Comparison of ENCODE assay signal across 28 cellular contexts in genomic region chr1:2055911-2056575, GRCh38. TPM values are rescaled to one million over a fixed set of nuclear protein-coding genes. Genes with fewer than 3 reads are reported as not detected.
"Had no signal": no experiment of that assay in that cellular context is flagged by ENCODE, and none has a peak within 500 bp of the region (broad histone marks: within the 10 kb centered on the region; RNA-seq: fewer than 3 reads in every experiment).

No MANE protein-coding gene starts in this region.

- H3K27me3 ChIP-seq: adrenal gland, breast epithelium, colonic mucosa, ovary, right atrium auricular region, thyroid gland had no signal

- H3K9me3 ChIP-seq: adrenal gland, breast epithelium, colonic mucosa, heart right ventricle, neutrophil, ovary, prostate gland, right atrium auricular region, thyroid gland had no signal

- H3K4me3 ChIP-seq: adrenal gland, breast epithelium, colonic mucosa, dorsolateral prefrontal cortex, heart right ventricle, ovary, prostate gland, right atrium auricular region, thyroid gland had no signal

- H3K27ac ChIP-seq: adrenal gland, breast epithelium, colonic mucosa, dorsolateral prefrontal cortex, epithelial cell of prostate, heart right ventricle, neutrophil, ovary, prostate gland, right atrium auricular region had no signal

- DNase-seq: activated CD4-positive, alpha-beta T cell treated with anti-CD3 and anti-CD28 coated beads for 4 hours; activated CD4-positive, alpha-beta T cell treated with anti-CD3 and anti-CD28 coated beads, Interleukin-2, amount 50 U/mL, for 48 hours; activated CD8-positive, alpha-beta memory T cell treated with anti-CD3 and anti-CD28 coated beads, Interleukin-2, amount 50 U/mL, for 48 hours; activated naive CD4-positive, alpha-beta T cell; activated T-cell treated with anti-CD3 and anti-CD28 coated beads, Interleukin-2, amount 50 U/mL, for 4 hours; adrenal gland; colonic mucosa; dorsolateral prefrontal cortex; islet precursor cell; left colon; ovary; stimulated activated CD4-positive, alpha-beta T cell treated with anti-CD3 and anti-CD28 coated beads, Interleukin-4, amount 100 ng/mL, for 24 hours; stimulated activated naive CD4-positive, alpha-beta T cell treated with Interleukin-2 at 50 U/mL for 16 hours; substantia nigra; thyroid gland had no signal

- H3K4me1 ChIP-seq: breast epithelium, prostate gland had no signal

- H3K36me3 ChIP-seq: breast epithelium, colonic mucosa, neutrophil, ovary, prostate gland, right atrium auricular region had no signal

- FAIRE-seq: astrocyte, TTC549 had no signal

- ATAC-seq: activated T-cell treated with anti-CD3 and anti-CD28 coated beads, Interleukin-2, amount 50 U/mL, for 4 hours; heart right ventricle; left colon; natural killer cell treated with Interleukin-12 subunit alpha and Interleukin-12 subunit beta and Interleukin-15 and Interleukin-18, amount 100 ng/mL, for 72 hours; WTC11 had no signal

RNA-seq across cellular contexts. Expression of gene GABRD, which starts 36.9 kb away (rescaled TPM):
- total RNA-seq: activated CD8-positive, alpha-beta memory T cell treated with anti-CD3 and anti-CD28 coated beads for 36 hours; activated T-cell treated with anti-CD3 and anti-CD28 coated beads, Interleukin-2, amount 50 U/mL, for 4 hours; activated T-helper 2 cell treated with anti-CD3 and anti-CD28 coated beads, Interferon-gamma antibody, Interleukin-2, Interleukin-4, amounts not matched to agents 10 μg/mL and 5 μg/mL and 100 μg/mL, durations not matched to agents 14 hours and 24 hours and 36 hours; astrocyte; breast epithelium; fibroblast of villous mesenchyme; left colon; natural killer cell treated with Interleukin-12 subunit alpha and Interleukin-12 subunit beta and Interleukin-15 and Interleukin-18, amount 100 ng/mL, for 72 hours; right atrium auricular region had no signal

RNA-seq across cellular contexts. Expression of gene CFAP74, which starts 52.5 kb away (rescaled TPM):
- total RNA-seq: activated CD8-positive, alpha-beta memory T cell treated with anti-CD3 and anti-CD28 coated beads for 36 hours; activated T-cell treated with anti-CD3 and anti-CD28 coated beads, Interleukin-2, amount 50 U/mL, for 4 hours; activated T-helper 2 cell treated with anti-CD3 and anti-CD28 coated beads, Interferon-gamma antibody, Interleukin-2, Interleukin-4, amounts not matched to agents 10 μg/mL and 5 μg/mL and 100 μg/mL, durations not matched to agents 14 hours and 24 hours and 36 hours; astrocyte; fibroblast of villous mesenchyme; heart right ventricle; left colon; natural killer cell treated with Interleukin-12 subunit alpha and Interleukin-12 subunit beta and Interleukin-15 and Interleukin-18, amount 100 ng/mL, for 72 hours; right atrium auricular region had no signal
